In the genomic region with DNA sequence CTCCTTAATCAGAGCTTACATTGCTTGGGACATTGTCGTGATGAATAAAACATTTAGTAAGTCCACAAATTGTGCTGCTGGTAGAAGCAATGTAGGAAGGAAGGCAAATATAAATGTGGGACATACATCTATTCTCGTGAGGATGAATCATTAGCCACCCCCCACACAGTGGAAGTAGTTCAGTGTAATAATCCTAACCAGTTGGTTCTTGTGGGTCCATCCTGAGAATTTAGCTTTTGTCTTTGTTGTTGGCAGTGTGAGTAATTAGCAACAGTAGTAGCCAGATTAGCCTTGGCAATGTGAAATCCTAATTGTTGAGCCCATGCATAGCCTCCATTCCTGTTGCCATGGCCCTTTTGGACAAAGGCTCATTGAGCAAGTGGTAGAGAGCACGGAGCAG, we compare ENCODE assay signal across 1 cellular context.
TF ChIP-seq lines count a peak whose summit lies in the region.

No MANE protein-coding gene starts in this region.

TF ChIP-seq in SK-N-SH, 30 proteins besides CTCF, POLR2A, EP300 and RAD21 (continued from another document):
- TF ChIP-seq, protein P1, sequence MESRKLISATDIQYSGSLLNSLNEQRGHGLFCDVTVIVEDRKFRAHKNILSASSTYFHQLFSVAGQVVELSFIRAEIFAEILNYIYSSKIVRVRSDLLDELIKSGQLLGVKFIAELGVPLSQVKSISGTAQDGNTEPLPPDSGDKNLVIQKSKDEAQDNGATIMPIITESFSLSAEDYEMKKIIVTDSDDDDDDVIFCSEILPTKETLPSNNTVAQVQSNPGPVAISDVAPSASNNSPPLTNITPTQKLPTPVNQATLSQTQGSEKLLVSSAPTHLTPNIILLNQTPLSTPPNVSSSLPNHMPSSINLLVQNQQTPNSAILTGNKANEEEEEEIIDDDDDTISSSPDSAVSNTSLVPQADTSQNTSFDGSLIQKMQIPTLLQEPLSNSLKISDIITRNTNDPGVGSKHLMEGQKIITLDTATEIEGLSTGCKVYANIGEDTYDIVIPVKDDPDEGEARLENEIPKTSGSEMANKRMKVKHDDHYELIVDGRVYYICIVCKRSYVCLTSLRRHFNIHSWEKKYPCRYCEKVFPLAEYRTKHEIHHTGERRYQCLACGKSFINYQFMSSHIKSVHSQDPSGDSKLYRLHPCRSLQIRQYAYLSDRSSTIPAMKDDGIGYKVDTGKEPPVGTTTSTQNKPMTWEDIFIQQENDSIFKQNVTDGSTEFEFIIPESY (IDR thresholded peaks at IDR 0.05; ENCODE audit: borderline replicate concordance, low read depth) = no peak
- no peak for TF ChIP-seq FOSL2 (IDR thresholded peaks at IDR 0.05; ENCODE audit: borderline replicate concordance, low read depth)
